In genomic region chr11:83625336-83625735, GRCh38 we compare ENCODE assay signal across 33 cellular contexts.
DNase-seq lines count a peak whose midpoint lies in the region; ATAC-seq, FAIRE-seq and TF ChIP-seq lines count a peak whose summit lies in the region.
"Had no signal": no experiment of that assay in that cellular context is flagged by ENCODE, and none has a peak within 500 bp of the region (broad histone marks: within the 10 kb centered on the region; RNA-seq: fewer than 3 reads in every experiment).

No MANE protein-coding gene starts in this region.

- peaks cover 52% of the 10 kb centered on the region for H3K36me3 ChIP-seq in SK-N-MC (ENCODE audit: insufficient read depth, low read length)
- no peaks in the 10 kb centered on the region for H3K36me3 ChIP-seq in thyroid gland
- H3K36me3 ChIP-seq: BE2C; BLaER1; BLaER1 treated with 17β-estradiol and CSF1 and Interleukin-3, amounts not matched to agents 10 nM and 100 nM had no signal

- H3K27ac ChIP-seq in SK-N-MC: peak overlapping the region; percentile 91
- peak overlapping the region; percentile 66 to 85 (median 69) for H3K27ac ChIP-seq in thyroid gland
- H3K27ac ChIP-seq: 22Rv1; A549; BLaER1; BLaER1 treated with 17β-estradiol and CSF1 and Interleukin-3, amounts not matched to agents 10 nM and 100 nM; C4-2B had no signal

- intact Hi-C loops in thyroid gland (cut with DNase I): no loop called here
- intact Hi-C loops in sciatic nerve (cut with DNase I): no loop called here

- peak; percentile 68 for FAIRE-seq in urothelium cell line (lab: Jason Lieb, UNC)
- FAIRE-seq: A204.1, A549, D721Med had no signal

- ATAC-seq in GM19467 (IDR thresholded peaks at IDR 0.05; ENCODE audit: unreplicated experiment): no peak
- ATAC-seq in sciatic nerve: no peak
- ATAC-seq: A549; CD8-positive, alpha-beta T cell had no signal

- H3K9me3 ChIP-seq in SK-N-MC (ENCODE audit: low read depth, low read length): no peaks in the 10 kb centered on the region; the same call in 1 of the 2 replicates
- H3K9me3 ChIP-seq in thyroid gland: no peaks in the 10 kb centered on the region
- H3K9me3 ChIP-seq: A549; BE2C; BLaER1; BLaER1 treated with 17β-estradiol and CSF1 and Interleukin-3, amounts not matched to agents 10 nM and 100 nM; Caco-2 had no signal

- WGBS in thyroid gland, 2 donors: 35 to 37% methylated on average over 3 of the region's 3 CpGs

- TF ChIP-seq POLR2A in thyroid gland (IDR thresholded peaks at IDR 0.05): no peak

- TF ChIP-seq CTCF in thyroid gland (IDR thresholded peaks at IDR 0.05): no peak

- DNase-seq in SK-N-MC (ENCODE audit: low read depth, low spot score): no peak
- DNase-seq in thyroid gland: peak; percentile 55 to 61
- no peak for DNase-seq in urothelium cell line (ENCODE audit: low spot score)
- no peak for DNase-seq in NCI-H2196 (lab: John Stamatoyannopoulos, UW; ENCODE audit: unreplicated experiment)
- no peak for DNase-seq in sciatic nerve (ENCODE audit: low spot score)
- DNase-seq: 8988T; ACHN; AML-193; BE2C; C1 segment of cervical spinal cord; Caco-2; Calu3; CD4-positive, alpha-beta memory T cell; CD4-positive, alpha-beta T cell; CD4-positive, CD25-positive, alpha-beta regulatory T cell; CD8-positive, alpha-beta memory T cell; CD8-positive, alpha-beta T cell; COR-L47; DMS 273 treated with DMSO at 0.1 percent for 48 hours; DMS153; DMS53; DMS79; DMS79 treated with DMSO at 0.1 percent for 48 hours; DND-41; EL had no signal

- no peaks in the 10 kb centered on the region for H3K27me3 ChIP-seq in thyroid gland
- H3K27me3 ChIP-seq: BE2C; BLaER1; BLaER1 treated with 17β-estradiol and CSF1 and Interleukin-3, amounts not matched to agents 10 nM and 100 nM had no signal

- peaks cover 20 to 27% of the 10 kb centered on the region in 2 donors for H3K4me1 ChIP-seq in thyroid gland
- H3K4me1 ChIP-seq: A549; BLaER1; BLaER1 treated with 17β-estradiol and CSF1 and Interleukin-3, amounts not matched to agents 10 nM and 100 nM had no signal

- H3K4me3 ChIP-seq in SK-N-MC (no peak overlapping the region; the same call in 1 of the 2 replicates), thyroid gland (replicated peaks in 1 of 3) (no peak overlapping the region)
- H3K4me3 ChIP-seq: A549; BLaER1; BLaER1 treated with 17β-estradiol and CSF1 and Interleukin-3, amounts not matched to agents 10 nM and 100 nM had no signal

- no peak overlapping the region for H3K9ac ChIP-seq in SK-N-MC (ENCODE audit: insufficient read length)
- H3K9ac ChIP-seq: BLaER1; BLaER1 treated with 17β-estradiol and CSF1 and Interleukin-3, amounts not matched to agents 10 nM and 100 nM had no signal

Comparison
In these comparisons a context has a peak if more than half of its experiments do, and no peak if none do; other contexts are left out.
1. DNase-seq: peak in thyroid gland (2 of 2); none in SK-N-MC (single experiment), urothelium cell line (single experiment), NCI-H2196 (single experiment) and sciatic nerve (single experiment).